14 cellular contexts compared by ENCODE assay signal in genomic region chr7:27094304-27095049, GRCh38. TPM values are rescaled to one million over a fixed set of nuclear protein-coding genes. Genes with fewer than 3 reads are reported as not detected.
DNase-seq lines count a peak whose midpoint lies in the region; ATAC-seq and TF ChIP-seq lines count a peak whose summit lies in the region.
"Had no signal": no experiment of that assay in that cellular context is flagged by ENCODE, and none has a peak within 500 bp of the region (broad histone marks: within the 10 kb centered on the region; RNA-seq: fewer than 3 reads in every experiment).

No MANE protein-coding gene starts in this region.

- peak overlapping the region; percentile 11 for H3K4me3 Mint-ChIP-seq in T-helper 1 cell treated with Interleukin-12 subunit alpha and Interleukin-12 subunit beta and Interleukin-4 antibody, amounts not matched to agents 30 μg/mL and 1 μg/mL, for 36 hours

- H3K4me1 ChIP-seq in OCI-LY3 (ENCODE audit: low read length) (peaks cover 15% of the 10 kb centered on the region), gastroesophageal sphincter (peaks cover 0 to 29% (median 0%) of the 10 kb centered on the region in 3 donors), body of pancreas (peaks cover 19% of the 10 kb centered on the region)

- no peak overlapping the region for H3K27ac Mint-ChIP-seq in T-helper 1 cell treated with Interleukin-12 subunit alpha and Interleukin-12 subunit beta and Interleukin-4 antibody, amounts not matched to agents 30 μg/mL and 1 μg/mL, for 36 hours

- no peaks in the 10 kb centered on the region for H3K9me3 Mint-ChIP-seq in T-helper 1 cell treated with Interleukin-12 subunit alpha and Interleukin-12 subunit beta and Interleukin-4 antibody, amounts not matched to agents 30 μg/mL and 1 μg/mL, for 36 hours

- intact Hi-C loops in body of pancreas (cut with DNase I), result no loop called here

- peak overlapping the region; percentile 98; the same call in 1 of the 2 replicates for H3K4me2 ChIP-seq in OCI-LY3 (ENCODE audit: low read length)

- ATAC-seq in gastroesophageal sphincter (no peak), GM21447 (IDR thresholded peaks at IDR 0.05; ENCODE audit: unreplicated experiment) (no peak), body of pancreas (no peak)

- H3K36me3 ChIP-seq in OCI-LY3 (replicated peaks; ENCODE audit: low read depth, low read length) (no peaks in the 10 kb centered on the region), gastroesophageal sphincter (no peaks in the 10 kb centered on the region), body of pancreas (replicated peaks in 1 of 2; ENCODE audit: insufficient read depth in 1 of 2, low read depth in 2 of 2) (no peaks in the 10 kb centered on the region)
- H3K36me3 ChIP-seq: suprapubic skin had no signal

- no peak overlapping the region for H3K9ac ChIP-seq in OCI-LY3 (ENCODE audit: low read length)

- DNase-seq in T-helper 1 cell (no peak), retina (peak; percentile 40), iPS-NIHi7 (ENCODE audit: extremely low spot score) (no peak), body of pancreas (no peak)
- DNase-seq: activated T-cell treated with anti-CD3 and anti-CD28 coated beads for 4 hours, NCI-H2171 treated with DMSO at 0.1 percent for 48 hours, RPMI8226 had no signal

- no peak for TF ChIP-seq POLR2A in gastroesophageal sphincter (IDR thresholded peaks at IDR 0.05)
- no peak for TF ChIP-seq POLR2A in body of pancreas (IDR thresholded peaks at IDR 0.05)

- peaks cover 19% of the 10 kb centered on the region for H3K79me2 ChIP-seq in OCI-LY3 (ENCODE audit: low read length)

- no peak overlapping the region; the same call in 1 of the 2 replicates for H3K4me3 ChIP-seq in OCI-LY3 (ENCODE audit: low read length)
- no peak overlapping the region for H3K4me3 ChIP-seq in gastroesophageal sphincter
- no peak overlapping the region for H3K4me3 ChIP-seq in body of pancreas

- TF ChIP-seq CTCF in OCI-LY3 (IDR thresholded peaks at IDR 0.05; ENCODE audit: low read depth, low read length) (no peak), gastroesophageal sphincter (IDR thresholded peaks at IDR 0.05) (no peak), body of pancreas (IDR thresholded peaks at IDR 0.05) (no peak)

- no peaks in the 10 kb centered on the region for H3K9me3 ChIP-seq in OCI-LY3 (ENCODE audit: insufficient read depth, low read length)
- no peaks in the 10 kb centered on the region for H3K9me3 ChIP-seq in gastroesophageal sphincter
- H3K9me3 ChIP-seq in body of pancreas, result no peaks in the 10 kb centered on the region
- H3K9me3 ChIP-seq: suprapubic skin had no signal

- 71 to 87% methylated on average over 12 to 22 of the region's 29 CpGs for WGBS in gastroesophageal sphincter (ENCODE audit: low coverage in 1 of 2), 2 donors
- WGBS in body of pancreas, 2 donors, result 17% methylated on average over 28 to 29 of the region's 29 CpGs

- H2AFZ ChIP-seq in OCI-LY3 (ENCODE audit: low read depth, low read length), result no peak overlapping the region

- H3K27ac ChIP-seq in OCI-LY3 (ENCODE audit: low read length) (no peak overlapping the region), gastroesophageal sphincter (peak overlapping the region in 3 of 4 donors; percentile 93 to 99 (median 98)), body of pancreas (no peak overlapping the region)
- H3K27ac ChIP-seq: 22Rv1, suprapubic skin had no signal

- H3K36me3 Mint-ChIP-seq in T-helper 1 cell treated with Interleukin-12 subunit alpha and Interleukin-12 subunit beta and Interleukin-4 antibody, amounts not matched to agents 30 μg/mL and 1 μg/mL, for 36 hours (ENCODE audit: low read depth), result peaks cover 6% of the 10 kb centered on the region

- H4K20me1 ChIP-seq in OCI-LY3 (ENCODE audit: insufficient read depth, low read length), result no peaks in the 10 kb centered on the region

- peaks cover 12% of the 10 kb centered on the region for H3K4me1 Mint-ChIP-seq in T-helper 1 cell treated with Interleukin-12 subunit alpha and Interleukin-12 subunit beta and Interleukin-4 antibody, amounts not matched to agents 30 μg/mL and 1 μg/mL, for 36 hours (ENCODE audit: low read depth)

- H3K27me3 Mint-ChIP-seq in T-helper 1 cell treated with Interleukin-12 subunit alpha and Interleukin-12 subunit beta and Interleukin-4 antibody, amounts not matched to agents 30 μg/mL and 1 μg/mL, for 36 hours (ENCODE audit: low read depth), result peaks cover 87% of the 10 kb centered on the region

- no peaks in the 10 kb centered on the region for H3K27me3 ChIP-seq in OCI-LY3 (ENCODE audit: low read depth, low read length)
- H3K27me3 ChIP-seq in gastroesophageal sphincter, result no peaks in the 10 kb centered on the region
- peaks cover 9 to 47% of the 10 kb centered on the region in 2 donors for H3K27me3 ChIP-seq in body of pancreas

- TF ChIP-seq EP300 in gastroesophageal sphincter (IDR thresholded peaks at IDR 0.05), result no peak

RNA-seq across cellular contexts. Expression of gene HOXA1, which starts 1.3 kb away (rescaled TPM):
- 1 to 10 TPM in 1 of 4 donors, under 1 TPM in 2, not detected in 1; 0.23 to 2.3 (median 0.27) TPM for total RNA-seq in gastroesophageal sphincter
- not detected for total RNA-seq in body of pancreas

RNA-seq across cellular contexts. Expression of gene HOXA2, which starts 8.0 kb away (rescaled TPM):
- total RNA-seq in gastroesophageal sphincter (1 to 10 TPM; 3.1 to 7.0 (median 5.0) TPM), body of pancreas (under 1 TPM in 1 of 2 donors, not detected in 1; 0.66 TPM)
- total RNA-seq: bronchial epithelial cell had no signal

RNA-seq across cellular contexts. Expression of gene HOXA4, which starts 36.1 kb away (rescaled TPM):
- 10 to 100 TPM in 3 of 4 donors, 1 to 10 TPM in 1; 8.6 to 20.2 (median 15.3) TPM for total RNA-seq in gastroesophageal sphincter
- total RNA-seq in body of pancreas, result 1 to 10 TPM in 1 of 2 donors, under 1 TPM in 1; 0.78 to 1.6 TPM
- total RNA-seq: bronchial epithelial cell had no signal

RNA-seq across cellular contexts. Expression of gene HOXA5, which starts 49.0 kb away (rescaled TPM):
- total RNA-seq in gastroesophageal sphincter, result 10 to 100 TPM; 11.0 to 34.6 (median 29.3) TPM
- total RNA-seq in body of pancreas, result 1 to 10 TPM in 1 of 2 donors, under 1 TPM in 1; 0.99 to 2.6 TPM
- total RNA-seq: bronchial epithelial cell had no signal

RNA-seq across cellular contexts. Expression of gene HOXA6, which starts 53.1 kb away (rescaled TPM):
- total RNA-seq in gastroesophageal sphincter (10 to 100 TPM in 1 of 4 donors, under 1 TPM in 1, not detected in 2; 0.46 to 12.7 TPM), body of pancreas (not detected)

Comparison
In these comparisons a context has a peak if more than half of its experiments do, and no peak if none do; other contexts are left out.
1. H3K27ac ChIP-seq: peak in gastroesophageal sphincter (3 of 4); none in OCI-LY3 (single experiment) and body of pancreas (0 of 4).